ENCODE assay signal across 10 cellular contexts in the genomic region with DNA sequence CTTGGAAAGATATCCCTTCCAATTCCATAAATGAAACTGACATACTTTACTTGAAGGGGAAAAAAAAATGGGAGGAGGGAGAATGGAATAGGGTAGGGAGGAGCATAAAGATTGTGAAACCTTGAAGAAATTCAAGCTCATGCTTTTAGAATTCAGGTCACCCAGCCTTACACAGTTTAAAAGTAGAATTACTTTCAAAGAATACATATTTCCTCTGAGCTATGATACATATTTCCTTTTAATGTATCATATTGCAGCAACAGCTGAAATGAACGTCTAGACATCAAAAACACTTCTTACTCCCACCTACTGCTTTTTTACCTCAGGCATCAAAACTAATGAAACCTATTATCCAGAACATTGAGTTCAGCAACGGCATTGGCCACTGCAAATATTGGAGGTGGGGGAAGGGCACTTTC.
DNase-seq lines count a peak whose midpoint lies in the region; ATAC-seq, FAIRE-seq and TF ChIP-seq lines count a peak whose summit lies in the region.
"Had no signal": no experiment of that assay in that cellular context is flagged by ENCODE, and none has a peak within 500 bp of the region (broad histone marks: within the 10 kb centered on the region; RNA-seq: fewer than 3 reads in every experiment).

No MANE protein-coding gene starts in this region.

- peak overlapping the region; percentile 77 for H3K4me3 ChIP-seq in endocrine pancreas (ENCODE audit: control insufficient read depth, insufficient read depth, low read length)
- no peak overlapping the region for H3K4me3 ChIP-seq in pancreas

- no peak for FAIRE-seq in pancreas (lab: Jason Lieb, UNC)
- FAIRE-seq: H54, HTR-8/SVneo had no signal

- WGBS in pancreas, 2 donors = 15% methylated on average over 2 of the region's 2 CpGs

- no peaks in the 10 kb centered on the region for H3K36me3 ChIP-seq in endocrine pancreas (ENCODE audit: control insufficient read depth, insufficient read depth, low read length)
- no peaks in the 10 kb centered on the region for H3K36me3 ChIP-seq in pancreas

- no peaks in the 10 kb centered on the region for H3K27me3 ChIP-seq in endocrine pancreas (ENCODE audit: control insufficient read depth, insufficient read depth, low read length)
- H3K27me3 ChIP-seq in pancreas = no peaks in the 10 kb centered on the region

- TF ChIP-seq CTCF in pancreas (IDR thresholded peaks at IDR 0.05) = no peak

- intact Hi-C loops in pancreas (cut with DNase I) = no loop called here

- no peak for TF ChIP-seq POLR2A in GM18505 (IDR thresholded peaks at IDR 0.05; ENCODE audit: borderline replicate concordance, extremely low read depth, insufficient read depth, insufficient read length)

- H3K27ac ChIP-seq in pancreas = no peak overlapping the region

- peak; percentile 8 to 16 for DNase-seq in activated CD4-positive, alpha-beta T cell treated with anti-CD3 and anti-CD28 coated beads, Interleukin-2, amount 50 U/mL, for 4 hours
- DNase-seq in activated CD4-positive, alpha-beta T cell treated with anti-CD3 and anti-CD28 coated beads for 48 hours = no peak
- DNase-seq in NCI-H226 (peak; percentile 38), pancreas (no peak), GDM1 (lab: John Stamatoyannopoulos, UW) (no peak), NCI-H2107 (lab: John Stamatoyannopoulos, UW) (no peak)

- H3K9me3 ChIP-seq in endocrine pancreas (ENCODE audit: control insufficient read depth, low read length) (no peaks in the 10 kb centered on the region), pancreas (no peaks in the 10 kb centered on the region)

- H3K9ac ChIP-seq in endocrine pancreas (ENCODE audit: control insufficient read depth, insufficient read depth, low read length) = no peak overlapping the region

- peak; percentile 33 to 49 (median 46) for ATAC-seq in pancreas
- no peak for ATAC-seq in GM18505 (IDR thresholded peaks at IDR 0.05; ENCODE audit: unreplicated experiment)

- peaks cover 45% of the 10 kb centered on the region for H3K4me1 ChIP-seq in endocrine pancreas (ENCODE audit: control insufficient read depth, insufficient read depth, low read length)
- peaks cover 12 to 48% (median 29%) of the 10 kb centered on the region in 3 donors for H3K4me1 ChIP-seq in pancreas

Comparison
In these comparisons a context has a peak if more than half of its experiments do, and no peak if none do; other contexts are left out.
1. DNase-seq: peak in activated CD4-positive, alpha-beta T cell treated with anti-CD3 and anti-CD28 coated beads, Interleukin-2, amount 50 U/mL, for 4 hours (2 of 2) and NCI-H226 (single experiment); none in activated CD4-positive, alpha-beta T cell treated with anti-CD3 and anti-CD28 coated beads for 48 hours (single experiment), pancreas (0 of 6), GDM1 (single experiment) and NCI-H2107 (single experiment).